ENCODE assay signal across 8 cellular contexts in genomic region chr3:152202976-152203626, GRCh38.
DNase-seq lines count a peak whose midpoint lies in the region; ATAC-seq and TF ChIP-seq lines count a peak whose summit lies in the region.

No MANE protein-coding gene starts in this region.

- WGBS in SK-N-SH (ENCODE audit: low lambda C conversion rate), result 69% methylated on average over 3 of the region's 3 CpGs
- 89% methylated on average over 3 of the region's 3 CpGs; no CpG with 5 or more reads in 1 of the 2 experiments for WGBS in endodermal cell (ENCODE audit: insufficient coverage in 1 of 2, insufficient read length in 1 of 2), 2 experiments

- POLR2A ChIA-PET in SK-N-SH (lab: Yijun Ruan, JAX), result no interaction called here

- peaks cover 46 to 79% (median 60%) of the 10 kb centered on the region in 4 donors for H3K4me1 Mint-ChIP-seq in CD4-positive, CD25-positive, alpha-beta regulatory T cell
- H3K4me1 Mint-ChIP-seq in endodermal cell, result peaks cover 28% of the 10 kb centered on the region

- H3K79me2 ChIP-seq in SK-N-SH (ENCODE audit: insufficient read depth), result no peaks in the 10 kb centered on the region

- H3K9ac ChIP-seq in SK-N-SH (no peak overlapping the region), endodermal cell (ENCODE audit: extremely low read depth, low read length, poor library complexity, severe bottlenecking) (no peak overlapping the region)

- H3K4me3 Mint-ChIP-seq in CD4-positive, CD25-positive, alpha-beta regulatory T cell, result peak overlapping the region; percentile 82 to 96 (median 90)
- no peak overlapping the region for H3K4me3 Mint-ChIP-seq in endodermal cell

- peak overlapping the region; percentile 93 for H3K4me3 ChIP-seq in CD4-positive, CD25-positive, alpha-beta regulatory T cell (ENCODE audit: low read depth, low read length)
- H3K4me3 ChIP-seq in SK-N-SH (ENCODE audit: low read depth in 2 of 2, low read length in 1 of 2) (no peak overlapping the region), left lung (peak overlapping the region; percentile 5 to 22), endodermal cell (ENCODE audit: low read length) (no peak overlapping the region)

- H3K27me3 Mint-ChIP-seq in CD4-positive, CD25-positive, alpha-beta regulatory T cell, result peaks cover 4% of the 10 kb centered on the region
- peaks cover 16% of the 10 kb centered on the region for H3K27me3 Mint-ChIP-seq in endodermal cell (ENCODE audit: insufficient read depth)

- DNase-seq in CD4-positive, CD25-positive, alpha-beta regulatory T cell, result peak in 1 of 3 donors; percentile 49
- DNase-seq in SK-N-SH (no peak), left lung (no peak), GM13976 (ENCODE audit: low spot score) (no peak), NCI-H2171 treated with DMSO at 0.1 percent for 48 hours (lab: John Stamatoyannopoulos, UW) (no peak), endodermal cell (no peak)
- no peak for DNase-seq in stimulated activated naive CD4-positive, alpha-beta T cell treated with Interleukin-2 at 50 U/mL for 16 hours (lab: John Stamatoyannopoulos, UW)

- peak overlapping the region; percentile 90 to 97 (median 95) for H3K27ac Mint-ChIP-seq in CD4-positive, CD25-positive, alpha-beta regulatory T cell
- H3K27ac Mint-ChIP-seq in endodermal cell, result no peak overlapping the region

- H3K4me1 ChIP-seq in CD4-positive, CD25-positive, alpha-beta regulatory T cell (ENCODE audit: control insufficient read depth, insufficient read depth, low read length, poor library complexity, severe bottlenecking), result peaks cover 88% of the 10 kb centered on the region
- H3K4me1 ChIP-seq in SK-N-SH (ENCODE audit: control insufficient read depth in 1 of 2, insufficient read depth in 2 of 2, low read depth in 1 of 2, low read length in 1 of 2), result peaks cover 2 to 15% of the 10 kb centered on the region in 2 experiments; a peak in 3 of 4 replicates
- H3K4me1 ChIP-seq in left lung, result peaks cover 42 to 75% of the 10 kb centered on the region in 2 donors
- H3K4me1 ChIP-seq in endodermal cell (ENCODE audit: control insufficient read depth, insufficient read depth, low read length), result peaks cover 12% of the 10 kb centered on the region

- CTCF ChIA-PET in SK-N-SH (lab: Yijun Ruan, JAX), result no interaction called here

- no peaks in the 10 kb centered on the region for H3K36me3 Mint-ChIP-seq in CD4-positive, CD25-positive, alpha-beta regulatory T cell
- H3K36me3 Mint-ChIP-seq in endodermal cell (ENCODE audit: low read depth), result no peaks in the 10 kb centered on the region

- TF ChIP-seq CTCF in SK-N-SH (IDR thresholded peaks at IDR 0.05) (no peak), left lung (IDR thresholded peaks at IDR 0.05) (no peak), GM13976 (IDR thresholded peaks at IDR 0.05; ENCODE audit: borderline replicate concordance, control extremely low read depth, extremely low read depth, insufficient read depth, missing control alignments) (no peak), endodermal cell (conservative IDR thresholded peaks at IDR 0.05) (no peak)

- intact Hi-C loops in left lung (cut with DNase I), result no loop called here

- H4K20me1 ChIP-seq in SK-N-SH (ENCODE audit: insufficient read depth), result no peaks in the 10 kb centered on the region

- H3K4me2 ChIP-seq in SK-N-SH, result peak overlapping the region; percentile 32

- no peaks in the 10 kb centered on the region for H3F3A ChIP-seq in SK-N-SH (replicated peaks; ENCODE audit: insufficient read depth)

- no peak for ATAC-seq in CD4-positive, CD25-positive, alpha-beta regulatory T cell (ENCODE audit: low read depth in 2 of 2)
- ATAC-seq in GM21737 (IDR thresholded peaks at IDR 0.05; ENCODE audit: unreplicated experiment), result peak; percentile 43
- ATAC-seq in left lung, result peak; percentile 58

- no peaks in the 10 kb centered on the region for H3K36me3 ChIP-seq in CD4-positive, CD25-positive, alpha-beta regulatory T cell (ENCODE audit: control insufficient read depth, insufficient read depth, low read length)
- H3K36me3 ChIP-seq in SK-N-SH (replicated peaks in 1 of 2; ENCODE audit: control insufficient read depth in 1 of 2, insufficient read depth in 2 of 2, low read length in 1 of 2), result no peaks in the 10 kb centered on the region
- H3K36me3 ChIP-seq in left lung, result no peaks in the 10 kb centered on the region
- H3K36me3 ChIP-seq in endodermal cell (ENCODE audit: control insufficient read depth, insufficient read depth, low read length), result no peaks in the 10 kb centered on the region

- TF ChIP-seq RAD21 in SK-N-SH (IDR thresholded peaks at IDR 0.05; ENCODE audit: low read length), result no peak

- no peaks in the 10 kb centered on the region for H3K9me3 Mint-ChIP-seq in CD4-positive, CD25-positive, alpha-beta regulatory T cell
- H3K9me3 Mint-ChIP-seq in endodermal cell, result no peaks in the 10 kb centered on the region

- H3K27me3 ChIP-seq in CD4-positive, CD25-positive, alpha-beta regulatory T cell (ENCODE audit: control insufficient read depth, insufficient read depth, low read length), result no peaks in the 10 kb centered on the region
- H3K27me3 ChIP-seq in SK-N-SH (ENCODE audit: insufficient read depth) (no peaks in the 10 kb centered on the region), left lung (no peaks in the 10 kb centered on the region), endodermal cell (ENCODE audit: control insufficient read depth, insufficient read depth, low read length, poor library complexity, severe bottlenecking) (peaks cover 33% of the 10 kb centered on the region)

- in situ Hi-C loops in GM13976 (cut with MboI; ENCODE audit: low sequenced_read_pairs, unreplicated experiment), result no loop called here

- peak overlapping the region; percentile 64 for H2AFZ ChIP-seq in SK-N-SH (ENCODE audit: low read depth)

- H3K9me3 ChIP-seq in CD4-positive, CD25-positive, alpha-beta regulatory T cell (ENCODE audit: control insufficient read depth in 2 of 2, low read length in 2 of 2), result no peaks in the 10 kb centered on the region
- H3K9me3 ChIP-seq in SK-N-SH (no peaks in the 10 kb centered on the region), left lung (no peaks in the 10 kb centered on the region), endodermal cell (ENCODE audit: control insufficient read depth, low read length) (no peaks in the 10 kb centered on the region)

- no peaks in the 10 kb centered on the region for H3K9me2 ChIP-seq in SK-N-SH

- peak overlapping the region; percentile 86 for H3K27ac ChIP-seq in CD4-positive, CD25-positive, alpha-beta regulatory T cell (ENCODE audit: insufficient read depth, low read length, poor library complexity, severe bottlenecking)
- H3K27ac ChIP-seq in SK-N-SH (ENCODE audit: low read depth in 2 of 2, low read length in 1 of 2), result peak overlapping the region; percentile 17 to 39; a peak in 3 of 4 replicates
- H3K27ac ChIP-seq in left lung, result peak overlapping the region; percentile 85 to 87
- H3K27ac ChIP-seq in endodermal cell (ENCODE audit: low read depth, low read length), result no peak overlapping the region

- TF ChIP-seq EP300 in SK-N-SH (IDR thresholded peaks at IDR 0.05; ENCODE audit: borderline replicate concordance in 1 of 2, low read depth in 1 of 2, low read length in 1 of 2), result no peak

TF ChIP-seq in SK-N-SH, 30 proteins besides CTCF, POLR2A, EP300 and RAD21 (continues in another document):
- TF ChIP-seq TAF1 (IDR thresholded peaks at IDR 0.05; ENCODE audit: borderline replicate concordance, low read depth, low read length), result no peak
- TF ChIP-seq CHD2 (IDR thresholded peaks at IDR 0.05; ENCODE audit: low read length, partially characterized antibody), result no peak
- TF ChIP-seq GABPA (IDR thresholded peaks at IDR 0.05; ENCODE audit: low read depth), result no peak
- no peak for TF ChIP-seq IRF3 (IDR thresholded peaks at IDR 0.05; ENCODE audit: low read depth, low read length)
- no peak for TF ChIP-seq REST (IDR thresholded peaks at IDR 0.05; ENCODE audit: low read depth, low read length)

Comparison
In these comparisons a context has a peak if more than half of its experiments do, and no peak if none do; other contexts are left out.
1. ATAC-seq: peak in GM21737 (single experiment) and left lung (single experiment); none in CD4-positive, CD25-positive, alpha-beta regulatory T cell (0 of 2).
2. H3K4me3 ChIP-seq: peak in CD4-positive, CD25-positive, alpha-beta regulatory T cell (single experiment) and left lung (2 of 2); none in SK-N-SH (0 of 2) and endodermal cell (single experiment).